ENCODE assay signal across 8 cellular contexts in the genomic region with DNA sequence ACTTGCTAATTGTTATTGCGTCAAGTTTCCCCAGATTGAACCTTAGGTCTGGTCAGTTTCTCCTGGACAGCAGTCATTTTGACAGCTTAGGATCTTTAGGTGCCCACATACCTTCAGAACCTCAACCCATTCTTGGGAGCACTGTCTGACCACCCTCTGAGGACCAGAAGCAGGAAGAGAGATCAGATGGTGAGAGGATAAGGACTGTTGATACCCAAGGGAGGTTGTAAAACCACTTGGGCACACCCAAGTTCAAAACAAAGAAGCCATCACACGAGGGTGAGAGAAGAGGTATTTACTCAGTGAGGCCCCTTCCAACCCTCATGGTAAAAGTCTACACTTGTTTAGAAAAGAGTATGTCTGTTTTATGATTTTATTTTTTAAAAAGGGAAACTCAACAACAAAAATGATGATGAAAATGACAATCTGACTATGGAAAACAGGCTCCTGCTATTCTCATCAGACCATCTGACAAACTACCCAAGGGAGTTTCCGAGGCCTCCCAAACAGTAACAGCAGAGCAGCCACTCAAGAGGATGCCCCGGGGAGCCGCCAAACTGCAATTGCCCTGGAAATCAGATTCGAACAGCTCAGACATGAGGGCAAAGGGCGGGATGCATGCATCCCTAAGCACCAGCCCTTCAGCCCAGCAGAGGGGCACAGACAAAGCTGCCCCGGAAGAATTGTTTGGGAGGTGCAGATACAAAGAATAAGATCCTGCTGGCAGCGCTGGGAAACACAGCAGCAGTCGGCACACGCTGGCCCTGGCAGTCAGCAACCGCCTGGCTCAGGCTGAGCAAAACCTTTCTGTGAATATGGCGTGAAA.
DNase-seq lines count a peak whose midpoint lies in the region; ATAC-seq and TF ChIP-seq lines count a peak whose summit lies in the region.

No MANE protein-coding gene starts in this region.

- peak overlapping the region; percentile 85; the same call in 1 of the 3 replicates for H2BK15ac ChIP-seq in IMR-90 (ENCODE audit: low read depth, low read length)

- no peak for DNase-seq in IMR-90
- peak; percentile 71 to 81 (median 78) for DNase-seq in body of pancreas
- no peak for DNase-seq in endothelial cell (ENCODE audit: low spot score)
- no peak for DNase-seq in NOMO-1 treated with dmso at 0.1 percent for 144 hours (lab: John Stamatoyannopoulos, UW; ENCODE audit: unreplicated experiment)
- DNase-seq in esophagus muscularis mucosa (ENCODE audit: extremely low spot score), result no peak

- H3K4me3 ChIP-seq in IMR-90 (ENCODE audit: insufficient read depth, low read depth, low read length) (no peak overlapping the region), body of pancreas (no peak overlapping the region), neural cell (ENCODE audit: low read length) (peak overlapping the region; percentile 27), esophagus muscularis mucosa (no peak overlapping the region)

- H2BK5ac ChIP-seq in IMR-90 (ENCODE audit: low read depth, low read length, poor library complexity, severe bottlenecking), result no peak overlapping the region

- no peak overlapping the region for H3K56ac ChIP-seq in IMR-90 (ENCODE audit: extremely low read depth, insufficient read depth, low read length)

- H3K36me3 ChIP-seq in IMR-90 (ENCODE audit: control insufficient read depth, insufficient read depth, low read length) (no peaks in the 10 kb centered on the region), body of pancreas (replicated peaks in 1 of 2; ENCODE audit: insufficient read depth in 1 of 2, low read depth in 2 of 2) (no peaks in the 10 kb centered on the region), neural cell (ENCODE audit: insufficient read depth, low read length) (no peaks in the 10 kb centered on the region), esophagus muscularis mucosa (no peaks in the 10 kb centered on the region)

- H3K9me3 ChIP-seq in IMR-90 (ENCODE audit: control insufficient read depth, insufficient read depth, low read length) (no peaks in the 10 kb centered on the region), body of pancreas (no peaks in the 10 kb centered on the region), neural cell (ENCODE audit: low read length) (no peaks in the 10 kb centered on the region), esophagus muscularis mucosa (no peaks in the 10 kb centered on the region)

- no peak overlapping the region for H3K23ac ChIP-seq in IMR-90 (ENCODE audit: low read depth, low read length)

- H3K4me3 Mint-ChIP-seq in endothelial cell (ENCODE audit: unreplicated experiment), result no peak overlapping the region

- no TSS peak for BruUV-seq in IMR-90 (replicated peaks; lab: Mats Ljungman, UMichigan)

- no peak overlapping the region for H3K27ac ChIP-seq in IMR-90 (ENCODE audit: insufficient read depth, low read length)
- H3K27ac ChIP-seq in body of pancreas, result peak overlapping the region; percentile 65 to 91 (median 84)
- no peak overlapping the region for H3K27ac ChIP-seq in neural cell (ENCODE audit: low read length)
- no peak overlapping the region for H3K27ac ChIP-seq in esophagus muscularis mucosa (replicated peaks in 1 of 4)

- peak overlapping the region; percentile 48; the same call in 1 of the 2 replicates for H3K14ac ChIP-seq in IMR-90 (replicated peaks; ENCODE audit: low read depth, low read length)

- H3K79me1 ChIP-seq in IMR-90 (ENCODE audit: low read depth in 1 of 2, low read length in 2 of 2), result no peaks in the 10 kb centered on the region

- no peak overlapping the region for H4K91ac ChIP-seq in IMR-90 (ENCODE audit: insufficient read depth, low read depth, low read length)

- no peaks in the 10 kb centered on the region for H3K36me3 Mint-ChIP-seq in endothelial cell (ENCODE audit: low read depth, unreplicated experiment)

- H3K9me2 ChIP-seq in neural cell (ENCODE audit: insufficient read depth, low read length), result no peaks in the 10 kb centered on the region

- no peaks in the 10 kb centered on the region for H4K20me1 ChIP-seq in IMR-90 (ENCODE audit: insufficient read depth, low read length)
- no peaks in the 10 kb centered on the region for H4K20me1 ChIP-seq in neural cell (ENCODE audit: insufficient read depth)

- H2AFZ ChIP-seq in IMR-90 (replicated peaks; ENCODE audit: low read length, poor library complexity) (peak overlapping the region; percentile 56), neural cell (ENCODE audit: low read depth, low read length) (no peak overlapping the region)

- no peak overlapping the region; a peak in 1 of 4 replicates for H4K8ac ChIP-seq in IMR-90 (ENCODE audit: low read depth in 2 of 2, low read length in 2 of 2)

- no peak for TF ChIP-seq POLR2A in GM18505 (IDR thresholded peaks at IDR 0.05; ENCODE audit: borderline replicate concordance, extremely low read depth, insufficient read depth, insufficient read length)
- TF ChIP-seq POLR2A in IMR-90 (IDR thresholded peaks at IDR 0.05; ENCODE audit: low read depth, low read length), result no peak
- no peak for TF ChIP-seq POLR2A in body of pancreas (IDR thresholded peaks at IDR 0.05)
- TF ChIP-seq POLR2A in esophagus muscularis mucosa (IDR thresholded peaks at IDR 0.05; ENCODE audit: low read depth), result no peak

- peak overlapping the region; percentile 1; the same call in 1 of the 2 replicates for H3K18ac ChIP-seq in IMR-90 (ENCODE audit: low read depth, low read length)

- dilution Hi-C loops in IMR-90 (cut with HindIII; ENCODE audit: low sequenced_read_pairs, unreplicated experiment), result no loop called here

- H3F3A ChIP-seq in neural cell (ENCODE audit: insufficient read depth, low read length, poor library complexity, severe bottlenecking), result no peaks in the 10 kb centered on the region

- POLR2A ChIA-PET in IMR-90 (lab: Charles Lee; ENCODE audit: unreplicated experiment), result no interaction called here

- H2AK9ac ChIP-seq in IMR-90 (replicated peaks; ENCODE audit: low read depth, low read length, poor library complexity), result no peak overlapping the region

- TF ChIP-seq EP300 in neural cell (conservative IDR thresholded peaks at IDR 0.05; ENCODE audit: poor library complexity, severe bottlenecking) (no peak), esophagus muscularis mucosa (IDR thresholded peaks at IDR 0.05) (no peak)

- no peak overlapping the region for H3K9ac ChIP-seq in IMR-90 (ENCODE audit: low read depth, low read length)
- no peak overlapping the region for H3K9ac ChIP-seq in neural cell (ENCODE audit: low read length)

- peaks cover 2% of the 10 kb centered on the region; the same call in 1 of the 2 replicates for H3K9me1 ChIP-seq in IMR-90 (ENCODE audit: insufficient read depth, low read length)

- H3K27ac Mint-ChIP-seq in endothelial cell (ENCODE audit: unreplicated experiment), result no peak overlapping the region

- H2AK5ac ChIP-seq in IMR-90 (ENCODE audit: low read depth, low read length), result peak overlapping the region; percentile 77

- H3K27me3 ChIP-seq in IMR-90 (ENCODE audit: control insufficient read depth, insufficient read depth, low read length) (no peaks in the 10 kb centered on the region), body of pancreas (no peaks in the 10 kb centered on the region), neural cell (ENCODE audit: insufficient read depth, low read depth, low read length) (no peaks in the 10 kb centered on the region), esophagus muscularis mucosa (no peaks in the 10 kb centered on the region)

- peak overlapping the region; percentile 71; the same call in 1 of the 2 replicates for H2BK20ac ChIP-seq in IMR-90 (ENCODE audit: low read depth, low read length)

- TF ChIP-seq RAD21 in IMR-90 (IDR thresholded peaks at IDR 0.05; ENCODE audit: low read length), result no peak
- no peak for TF ChIP-seq RAD21 in neural cell (conservative IDR thresholded peaks at IDR 0.05)

- intact Hi-C loops in IMR-90 (cut with micrococcal nuclease) (no loop called here), body of pancreas (cut with DNase I) (no loop called here), esophagus muscularis mucosa (cut with DNase I) (no loop called here)

- TF ChIP-seq CTCF in IMR-90 (conservative IDR thresholded peaks at IDR 0.05; ENCODE audit: low read depth, low read length) (no peak), body of pancreas (IDR thresholded peaks at IDR 0.05) (peak in 4 of 7 experiments; percentile 31 to 46 (median 44)), neural cell (IDR thresholded peaks at IDR 0.05; ENCODE audit: poor library complexity, severe bottlenecking) (no peak), endothelial cell (IDR thresholded peaks at IDR 0.05; ENCODE audit: unreplicated experiment) (no peak), esophagus muscularis mucosa (IDR thresholded peaks at IDR 0.05) (no peak)

- H4K5ac ChIP-seq in IMR-90 (ENCODE audit: low read depth, low read length), result no peak overlapping the region

- peak overlapping the region; percentile 65 for H3K4ac ChIP-seq in IMR-90 (ENCODE audit: low read depth, low read length)

- no peaks in the 10 kb centered on the region for H3K9me3 Mint-ChIP-seq in endothelial cell (ENCODE audit: unreplicated experiment)

- H3K79me2 ChIP-seq in neural cell (replicated peaks; ENCODE audit: insufficient read depth, low read length), result no peaks in the 10 kb centered on the region

- H3K27me3 Mint-ChIP-seq in endothelial cell (ENCODE audit: unreplicated experiment), result no peaks in the 10 kb centered on the region

- no peak overlapping the region for H3K4me2 ChIP-seq in IMR-90 (ENCODE audit: low read depth, low read length)
- H3K4me2 ChIP-seq in neural cell (ENCODE audit: low read length), result no peak overlapping the region

- WGBS in IMR-90 (ENCODE audit: extremely low coverage in 2 of 2, insufficient read length in 1 of 2), 2 experiments, result 100% methylated on average over 1 of the region's 13 CpGs; no CpG with 5 or more reads in 1 of the 2 experiments
- 36 to 45% methylated on average over 13 of the region's 13 CpGs for WGBS in body of pancreas, 2 donors
- WGBS in esophagus muscularis mucosa, result 71% methylated on average over 12 of the region's 13 CpGs

- H3K4me1 Mint-ChIP-seq in endothelial cell (ENCODE audit: unreplicated experiment), result peaks cover 21% of the 10 kb centered on the region

- H3K4me1 ChIP-seq in IMR-90 (ENCODE audit: control insufficient read depth, insufficient read depth, low read length), result peaks cover 11% of the 10 kb centered on the region
- peaks cover 70% of the 10 kb centered on the region for H3K4me1 ChIP-seq in body of pancreas
- H3K4me1 ChIP-seq in esophagus muscularis mucosa, result peaks cover 18 to 36% (median 26%) of the 10 kb centered on the region in 4 donors

- ATAC-seq in GM18505 (IDR thresholded peaks at IDR 0.05; ENCODE audit: unreplicated experiment), result peak; percentile 33
- ATAC-seq in IMR-90 (ENCODE audit: low read depth), result no peak
- peak; percentile 48 for ATAC-seq in body of pancreas
- ATAC-seq in GM21526 (IDR thresholded peaks at IDR 0.05; ENCODE audit: low FRiP score, unreplicated experiment), result no peak

- CTCF ChIA-PET in IMR-90 (lab: Yijun Ruan, JAX), result no interaction called here

- H2BK120ac ChIP-seq in IMR-90 (ENCODE audit: low read depth, low read length), result peak overlapping the region; percentile 63; the same call in 1 of the 2 replicates

- in situ Hi-C loops in IMR-90 (cut with MboI; ENCODE audit: low sequenced_read_pairs), result no loop called here

TF ChIP-seq in IMR-90, 13 proteins besides CTCF, POLR2A, EP300 and RAD21 (continues in another document):
- no peak for TF ChIP-seq SMC3 (IDR thresholded peaks at IDR 0.05; ENCODE audit: low read depth, low read length)

TF ChIP-seq in neural cell, 6 proteins besides CTCF, POLR2A, EP300 and RAD21 (continues in another document):
- no peak for TF ChIP-seq TAF1 (IDR thresholded peaks at IDR 0.05; ENCODE audit: low read depth)
- TF ChIP-seq EZH2 (IDR thresholded peaks at IDR 0.05; ENCODE audit: borderline replicate concordance, insufficient read depth, low read length, poor library complexity, severe bottlenecking), result no peak

Comparison
In these comparisons a context has a peak if more than half of its experiments do, and no peak if none do; other contexts are left out.
1. ATAC-seq: peak in GM18505 (single experiment) and body of pancreas (single experiment); none in IMR-90 (single experiment) and GM21526 (single experiment).
2. DNase-seq: peak in body of pancreas (4 of 4); none in IMR-90 (single experiment), endothelial cell (single experiment), NOMO-1 treated with dmso at 0.1 percent for 144 hours (single experiment) and esophagus muscularis mucosa (single experiment).
3. H3K27ac ChIP-seq: peak in body of pancreas (4 of 4); none in IMR-90 (single experiment), neural cell (single experiment) and esophagus muscularis mucosa (0 of 4).
4. CTCF ChIP-seq: peak in body of pancreas (4 of 7); none in IMR-90 (single experiment), neural cell (single experiment), endothelial cell (single experiment) and esophagus muscularis mucosa (0 of 3).